ENCODE assay signal across 8 cellular contexts in the genomic region with DNA sequence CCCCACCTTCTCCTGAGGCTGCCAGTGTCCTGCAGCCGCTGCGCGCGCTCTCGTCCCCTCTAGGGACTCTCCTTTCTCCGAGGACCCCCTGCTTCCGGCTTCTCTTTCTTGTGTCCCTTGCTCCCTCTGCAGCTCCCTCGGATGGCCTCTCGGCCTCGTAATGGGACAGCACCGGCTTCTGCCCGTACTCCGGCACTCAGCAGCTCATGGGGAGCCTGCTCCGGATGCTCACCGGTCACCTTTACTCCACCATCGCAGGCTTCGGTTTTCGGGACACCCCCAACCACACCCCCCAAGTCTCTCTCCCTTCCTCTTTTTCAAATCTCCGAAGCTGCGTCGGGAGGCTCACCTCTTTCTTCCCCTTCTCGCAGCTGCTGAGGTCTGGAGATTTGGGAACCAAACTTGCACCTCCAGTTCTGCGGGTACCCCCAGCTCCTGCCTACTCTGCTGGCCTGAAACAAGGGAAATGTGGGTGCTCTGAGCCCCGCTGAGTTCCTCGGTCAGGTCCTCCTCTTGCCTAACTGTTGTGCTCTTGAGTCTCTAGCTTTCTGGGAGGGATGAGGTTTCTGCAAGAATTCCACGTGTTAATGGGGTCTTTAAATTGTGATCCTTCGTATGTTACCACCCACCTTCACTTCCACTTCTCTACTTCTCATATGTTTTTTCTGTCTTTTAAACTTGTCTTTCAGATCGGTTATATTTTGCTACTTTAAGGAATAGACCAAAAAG. TPM values are rescaled to one million over a fixed set of nuclear protein-coding genes. Genes with fewer than 3 reads are reported as not detected.
A peak's percentile ranks its signal among the peaks of the same experiment; 100 is the strongest.
DNase-seq lines count a peak whose midpoint lies in the region; ATAC-seq and TF ChIP-seq lines count a peak whose summit lies in the region.

No MANE protein-coding gene starts in this region.

- H3K4me3 ChIP-seq in LNCaP clone FGC (ENCODE audit: low read depth, low read length) (peak overlapping the region; percentile 88), ectodermal cell (ENCODE audit: insufficient read depth, low read depth, low read length) (peak overlapping the region; percentile 65), mesendoderm (ENCODE audit: low read length) (peak overlapping the region; percentile 34), stomach smooth muscle (ENCODE audit: low read length in 2 of 2) (peak overlapping the region; percentile 71 to 95)

- peaks cover 16% of the 10 kb centered on the region for H3K79me1 ChIP-seq in mesendoderm (ENCODE audit: low read length)

- TF ChIP-seq CTCF in LNCaP clone FGC (IDR thresholded peaks at IDR 0.05; ENCODE audit: control insufficient read depth, extremely low read depth, insufficient read depth): no peak

- peak overlapping the region; percentile 93 for H3K9ac ChIP-seq in mesendoderm (ENCODE audit: low read length)
- H3K9ac ChIP-seq in stomach smooth muscle (ENCODE audit: low read length in 2 of 2): peak overlapping the region; percentile 79 to 82

- H3K4me1 ChIP-seq in ectodermal cell (ENCODE audit: control insufficient read depth, insufficient read depth, low read length): peaks cover 38% of the 10 kb centered on the region
- peaks cover 3% of the 10 kb centered on the region for H3K4me1 ChIP-seq in mesendoderm (ENCODE audit: control insufficient read depth, low read depth, low read length)
- H3K4me1 ChIP-seq in stomach smooth muscle (ENCODE audit: control insufficient read depth, insufficient read depth, low read length): peaks cover 26% of the 10 kb centered on the region

- peaks cover 29% of the 10 kb centered on the region for H3K79me2 ChIP-seq in mesendoderm (ENCODE audit: control insufficient read depth, insufficient read depth, low read length)

- 0 to 1% methylated on average over 26 to 28 of the region's 28 CpGs for WGBS in ectodermal cell, 2 experiments
- WGBS in mesendoderm (ENCODE audit: extremely low coverage, insufficient coverage, low lambda C conversion rate): no CpG with 5 or more reads among the region's 28 CpGs

- peak overlapping the region; percentile 99 for H3K27ac ChIP-seq in ectodermal cell (ENCODE audit: insufficient read depth, low read depth, low read length, poor library complexity, severe bottlenecking)
- peak overlapping the region; percentile 78 for H3K27ac ChIP-seq in mesendoderm (ENCODE audit: low read depth, low read length)
- H3K27ac ChIP-seq in stomach smooth muscle (ENCODE audit: low read length): peak overlapping the region; percentile 87

- peak overlapping the region; percentile 97 for H3K4me2 ChIP-seq in mesendoderm (ENCODE audit: low read length)

- H2BK120ac ChIP-seq in mesendoderm (ENCODE audit: low read depth, low read length): no peak overlapping the region

- H3K36me3 ChIP-seq in ectodermal cell (ENCODE audit: control insufficient read depth, insufficient read depth, low read length) (no peaks in the 10 kb centered on the region), mesendoderm (ENCODE audit: control insufficient read depth, insufficient read depth, low read length) (no peaks in the 10 kb centered on the region), stomach smooth muscle (ENCODE audit: control insufficient read depth in 2 of 2, insufficient read depth in 2 of 2, low read length in 2 of 2) (no peaks in the 10 kb centered on the region)

- H2BK15ac ChIP-seq in mesendoderm (replicated peaks; ENCODE audit: low read depth): no peak overlapping the region

- H3K18ac ChIP-seq in mesendoderm (ENCODE audit: low read length): peak overlapping the region; percentile 45

- DNase-seq in DMS53 treated with DMSO at 0.1 percent for 48 hours (lab: John Stamatoyannopoulos, UW; ENCODE audit: unreplicated experiment): peak; percentile 35
- no peak for DNase-seq in LNCaP clone FGC (ENCODE audit: low read depth)
- peak; percentile 60 for DNase-seq in activated CD4-positive, CD25-positive, alpha-beta regulatory T cell treated with anti-CD3 and anti-CD28 coated beads, Interleukin-2, amount 50 U/mL, for 72 hours
- peak; percentile 80 for DNase-seq in mesendoderm
- DNase-seq in HPDE6-E6E7 (ENCODE audit: extremely low spot score): no peak

- no peak overlapping the region for H4K5ac ChIP-seq in mesendoderm (ENCODE audit: low read length)

- H2BK5ac ChIP-seq in mesendoderm (ENCODE audit: low read length): peak overlapping the region; percentile 34

- peak overlapping the region; percentile 99 for H3K23ac ChIP-seq in mesendoderm (ENCODE audit: low read length)

- H2AK5ac ChIP-seq in mesendoderm (ENCODE audit: low read length): peak overlapping the region; percentile 85

- H3K27me3 ChIP-seq in ectodermal cell (ENCODE audit: control insufficient read depth, insufficient read depth, low read length, poor library complexity, severe bottlenecking): no peaks in the 10 kb centered on the region
- no peaks in the 10 kb centered on the region for H3K27me3 ChIP-seq in mesendoderm (ENCODE audit: insufficient read depth, low read length, poor library complexity)
- H3K27me3 ChIP-seq in stomach smooth muscle (ENCODE audit: control insufficient read depth in 1 of 2, insufficient read depth in 2 of 2, low read length in 2 of 2): no peaks in the 10 kb centered on the region

- H4K8ac ChIP-seq in mesendoderm (ENCODE audit: low read depth, low read length): no peak overlapping the region

- ATAC-seq in GM21529 (IDR thresholded peaks at IDR 0.05; ENCODE audit: unreplicated experiment): peak; percentile 30

- no peaks in the 10 kb centered on the region for H3K9me3 ChIP-seq in ectodermal cell (ENCODE audit: control insufficient read depth, low read length)
- H3K9me3 ChIP-seq in stomach smooth muscle (ENCODE audit: control insufficient read depth in 2 of 2, low read length in 2 of 2): no peaks in the 10 kb centered on the region

- H3K56ac ChIP-seq in mesendoderm (ENCODE audit: low read length): peak overlapping the region; percentile 95

- peak overlapping the region; percentile 1 for H3K4ac ChIP-seq in mesendoderm (ENCODE audit: low read depth, low read length)

RNA-seq across cellular contexts. Expression of a gene that starts 0.9 kb away (rescaled TPM):
- polyA plus RNA-seq in ectodermal cell (2013, experiment 1 of 4): 13.8 TPM
- 15.2 TPM for polyA plus RNA-seq in ectodermal cell (2013, experiment 2 of 4)
- polyA plus RNA-seq in ectodermal cell (2013, experiment 3 of 4): 13.3 TPM
- polyA plus RNA-seq in ectodermal cell (2013, experiment 4 of 4): 16.1 TPM
- 9.7 TPM for polyA plus RNA-seq in mesendoderm (2013, experiment 1 of 2)
- 8.9 TPM for polyA plus RNA-seq in mesendoderm (2013, experiment 2 of 2)

Comparison
In these comparisons a context has a peak if more than half of its experiments do, and no peak if none do; other contexts are left out.
1. DNase-seq: peak in DMS53 treated with DMSO at 0.1 percent for 48 hours (single experiment), activated CD4-positive, CD25-positive, alpha-beta regulatory T cell treated with anti-CD3 and anti-CD28 coated beads, Interleukin-2, amount 50 U/mL, for 72 hours (single experiment) and mesendoderm (single experiment); none in LNCaP clone FGC (single experiment) and HPDE6-E6E7 (single experiment).
2. H3K4me3 ChIP-seq: peak in every context shown above with its lines; median percentile 88 in LNCaP clone FGC; 83 in stomach smooth muscle; 65 in ectodermal cell; 34 in mesendoderm.
3. Peak in every context shown above with its lines, with median percentiles within 50 percentile points of each other: H3K27ac ChIP-seq.